In genomic region chr11:126658306-126659056, GRCh38 we compare ENCODE assay signal across 33 cellular contexts.
"Had no signal": no experiment of that assay in that cellular context is flagged by ENCODE, and none has a peak within 500 bp of the region (broad histone marks: within the 10 kb centered on the region; RNA-seq: fewer than 3 reads in every experiment).

No MANE protein-coding gene starts in this region.

- H3K9me3 ChIP-seq: adrenal gland, body of pancreas, Peyer's patch had no signal

- H3K4me3 ChIP-seq: adrenal gland, body of pancreas, K562, Peyer's patch had no signal

- FAIRE-seq: astrocyte, K562 had no signal

- H3K4me1 ChIP-seq: Peyer's patch had no signal

- H3K27ac ChIP-seq: adrenal gland, body of pancreas, Peyer's patch, RWPE1, VCaP had no signal

- DNase-seq: activated B cell treated with CpG ODN at 0.5 μM for 24 hours; activated CD4-positive, alpha-beta memory T cell treated with anti-CD3 and anti-CD28 coated beads for 36 hours; activated CD4-positive, alpha-beta T cell treated with anti-CD3 and anti-CD28 coated beads for 4 hours; activated CD4-positive, alpha-beta T cell treated with anti-CD3 and anti-CD28 coated beads, Interleukin-2, amount 50 U/mL, for 1 hour; activated CD4-positive, CD25-positive, alpha-beta regulatory T cell treated with anti-CD3 and anti-CD28 coated beads, Interleukin-2, amount 50 U/mL, for 72 hours; activated CD8-positive, alpha-beta memory T cell treated with anti-CD3 and anti-CD28 coated beads, Interleukin-2, amount 50 U/mL, for 4 hours; activated gamma-delta T cell treated with Interleukin-2 at 50 U/mL for 16 hours; activated naive CD4-positive, alpha-beta T cell treated with anti-CD3 and anti-CD28 coated beads for 36 hours; activated T-cell treated with anti-CD3 and anti-CD28 coated beads for 4 hours; activated T-cell treated with anti-CD3 and anti-CD28 coated beads, Interleukin-2, amount 50 U/mL, for 4 hours; adrenal gland; body of pancreas; central memory CD4-positive, alpha-beta T cell; NCI-H1092 treated with DMSO at 0.1 percent for 48 hours; NCI-H1417 treated with DMSO at 0.1 percent for 48 hours; NCI-H187 treated with DMSO at 0.1 percent for 48 hours; NCI-H345; NCI-H524 treated with DMSO at 0.1 percent for 48 hours; NCI-H748 treated with DMSO at 0.1 percent for 48 hours; NK-92 treated with Interleukin-12 subunit alpha and Interleukin-12 subunit beta, amount 100 ng/mL, for 24 hours; PC-3; Peyer's patch; SIG-M5; T-cell; T-helper 17 cell; T-helper 9 cell had no signal

- H3K36me3 ChIP-seq: adrenal gland, Peyer's patch had no signal

- H3K27me3 ChIP-seq: adrenal gland, body of pancreas, Peyer's patch had no signal

- ATAC-seq: activated naive CD4-positive, alpha-beta T cell treated with anti-CD3 and anti-CD28 coated beads, Interleukin-2, amount 50 U/mL, for 72 hours; activated T-cell treated with anti-CD3 and anti-CD28 coated beads, Interleukin-2, amount 50 U/mL, for 4 hours; body of pancreas; K562; PC-3; Right ventricle myocardium inferior; SK-N-SH treated with all-trans-retinoic acid at 6 μM for 48 hours; T-cell; T-helper 17 cell had no signal
